Comparison of ENCODE assay signal across 1 cellular context in the genomic region with DNA sequence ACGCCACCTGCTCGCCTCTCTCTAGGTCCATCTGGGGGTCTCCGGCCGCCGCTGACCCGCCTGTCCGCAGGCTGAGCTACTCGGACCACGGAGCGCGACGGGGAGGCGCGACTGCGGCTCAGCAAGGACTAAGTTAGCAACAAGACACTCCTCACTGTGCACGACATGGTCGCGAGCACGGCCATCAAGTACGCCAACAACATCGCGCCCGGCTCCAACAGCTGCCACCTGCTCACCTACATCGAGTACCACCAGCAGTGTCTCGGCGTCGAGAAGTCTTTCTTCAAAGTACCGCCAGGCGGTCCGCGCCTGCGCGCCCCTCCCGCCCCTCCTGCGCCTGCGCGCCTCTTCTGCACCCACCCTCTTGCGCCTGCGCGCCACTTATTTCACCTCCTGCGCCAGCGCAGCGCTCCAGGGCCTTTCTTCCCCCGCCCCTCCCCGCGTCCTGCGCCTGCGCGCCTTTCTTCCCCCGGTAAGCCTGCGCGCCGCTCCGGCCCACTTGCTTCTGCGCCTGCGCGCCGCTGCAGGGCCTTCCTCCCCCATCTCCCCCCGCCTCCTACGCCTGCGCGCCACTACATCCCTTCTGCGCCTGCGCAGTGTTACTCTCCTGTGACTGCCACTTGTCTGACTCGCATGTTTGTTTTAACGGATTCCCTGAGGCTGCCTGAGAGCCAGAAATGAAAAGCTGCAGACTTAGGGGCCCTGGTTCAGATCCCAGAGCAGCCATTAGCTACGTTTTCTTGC.
TF ChIP-seq lines count a peak whose summit lies in the region.

No MANE protein-coding gene starts in this region.

TF ChIP-seq in HCT116, 20 proteins besides CTCF, POLR2A, EP300 and RAD21:
- TF ChIP-seq ZNF274 (IDR thresholded peaks at IDR 0.05; ENCODE audit: low read depth, low read length) (no peak), SP1 (IDR thresholded peaks at IDR 0.05; ENCODE audit: low read depth) (no peak), TCF7L2 (IDR thresholded peaks at IDR 0.05; ENCODE audit: borderline replicate concordance, extremely low read depth, insufficient read depth, insufficient read length) (peak; percentile 97), POLR2AphosphoS5 (IDR thresholded peaks at IDR 0.05; ENCODE audit: low read depth, low read length) (peak; percentile 82), EZH2 (IDR thresholded peaks at IDR 0.05) (no peak)
- TF ChIP-seq, protein P1, sequence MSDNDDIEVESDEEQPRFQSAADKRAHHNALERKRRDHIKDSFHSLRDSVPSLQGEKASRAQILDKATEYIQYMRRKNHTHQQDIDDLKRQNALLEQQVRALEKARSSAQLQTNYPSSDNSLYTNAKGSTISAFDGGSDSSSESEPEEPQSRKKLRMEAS (IDR thresholded peaks at IDR 0.05) = peak; percentile 87
- TF ChIP-seq, protein P2, sequence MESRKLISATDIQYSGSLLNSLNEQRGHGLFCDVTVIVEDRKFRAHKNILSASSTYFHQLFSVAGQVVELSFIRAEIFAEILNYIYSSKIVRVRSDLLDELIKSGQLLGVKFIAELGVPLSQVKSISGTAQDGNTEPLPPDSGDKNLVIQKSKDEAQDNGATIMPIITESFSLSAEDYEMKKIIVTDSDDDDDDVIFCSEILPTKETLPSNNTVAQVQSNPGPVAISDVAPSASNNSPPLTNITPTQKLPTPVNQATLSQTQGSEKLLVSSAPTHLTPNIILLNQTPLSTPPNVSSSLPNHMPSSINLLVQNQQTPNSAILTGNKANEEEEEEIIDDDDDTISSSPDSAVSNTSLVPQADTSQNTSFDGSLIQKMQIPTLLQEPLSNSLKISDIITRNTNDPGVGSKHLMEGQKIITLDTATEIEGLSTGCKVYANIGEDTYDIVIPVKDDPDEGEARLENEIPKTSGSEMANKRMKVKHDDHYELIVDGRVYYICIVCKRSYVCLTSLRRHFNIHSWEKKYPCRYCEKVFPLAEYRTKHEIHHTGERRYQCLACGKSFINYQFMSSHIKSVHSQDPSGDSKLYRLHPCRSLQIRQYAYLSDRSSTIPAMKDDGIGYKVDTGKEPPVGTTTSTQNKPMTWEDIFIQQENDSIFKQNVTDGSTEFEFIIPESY (IDR thresholded peaks at IDR 0.05; ENCODE audit: extremely low read depth, insufficient replicate concordance, low read length) = no peak
